ENCODE assay signal across 8 cellular contexts in the genomic region with DNA sequence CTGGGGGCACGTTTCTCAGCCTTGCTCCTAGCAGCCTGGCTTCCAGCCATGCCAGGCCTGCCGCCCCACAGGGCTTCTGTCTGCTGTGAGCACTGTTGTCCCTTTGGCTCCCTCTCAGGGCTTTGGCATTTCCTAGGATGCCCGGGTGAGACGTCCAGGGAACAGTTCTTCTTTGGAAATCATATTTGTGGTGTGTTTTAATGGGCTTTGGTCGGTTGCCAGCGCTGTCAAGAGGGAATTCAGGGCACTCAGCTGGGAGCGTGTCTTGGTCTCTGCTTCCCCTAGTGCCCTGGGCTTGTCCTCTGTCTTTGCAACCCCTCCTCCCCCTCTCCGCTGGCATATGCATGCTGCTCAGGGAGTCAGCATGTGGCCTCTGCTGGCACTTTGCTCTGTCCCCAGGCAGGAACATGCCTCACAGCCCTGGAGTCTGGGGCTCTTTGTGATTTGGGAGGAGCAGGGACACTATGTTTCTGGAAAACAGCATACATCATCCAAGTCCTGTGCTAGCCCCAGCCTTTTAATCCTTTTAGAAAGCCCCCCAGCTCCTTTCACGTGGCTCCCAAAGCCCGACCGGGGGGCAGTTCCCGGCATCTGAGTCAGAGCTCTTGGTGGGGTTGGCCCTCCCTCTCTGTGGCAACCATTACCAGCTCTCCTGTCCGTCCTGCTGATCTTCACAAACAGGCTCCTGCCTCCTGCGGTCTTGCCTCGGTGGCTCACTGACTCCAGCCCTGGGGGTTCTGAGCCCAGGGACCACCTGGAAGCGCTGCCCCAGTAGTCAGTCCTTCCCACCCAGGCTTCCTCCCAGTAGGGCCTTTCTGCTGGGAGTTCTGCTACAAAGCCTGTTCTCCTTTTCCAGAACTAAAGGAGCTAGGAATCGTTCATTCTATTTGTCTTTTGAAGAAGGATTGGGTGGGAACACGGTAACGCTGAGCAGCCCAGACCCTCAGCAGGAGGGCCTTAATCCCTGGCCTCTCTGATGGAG.
DNase-seq lines count a peak whose midpoint lies in the region; TF ChIP-seq lines count a peak whose summit lies in the region.

No MANE protein-coding gene starts in this region.

- H3K4me3 ChIP-seq in AG10803 (ENCODE audit: low read length) (no peak overlapping the region), epithelial cell of esophagus (ENCODE audit: low read length) (no peak overlapping the region), muscle layer of duodenum (ENCODE audit: low read depth in 1 of 2, low read length in 2 of 2) (peak overlapping the region in 1 of 2 donors; percentile 25)

- H3K36me3 ChIP-seq in muscle layer of duodenum (ENCODE audit: control insufficient read depth in 1 of 2, insufficient read depth in 2 of 2, low read length in 2 of 2) = peaks cover 5 to 37% of the 10 kb centered on the region in 2 donors

- H3K4me1 ChIP-seq in muscle layer of duodenum (ENCODE audit: control insufficient read depth in 1 of 2, insufficient read depth in 2 of 2, low read length in 2 of 2) = peaks cover 4 to 23% of the 10 kb centered on the region in 2 donors

- TF ChIP-seq CTCF in AG10803 (conservative IDR thresholded peaks at IDR 0.05; ENCODE audit: low read length) = peak; percentile 49
- no peak for TF ChIP-seq CTCF in epithelial cell of esophagus (IDR thresholded peaks at IDR 0.05; ENCODE audit: insufficient read depth, low read depth, low read length, missing control alignments)

- DNase-seq in AG10803 (ENCODE audit: low read depth) (peak; percentile 98), NCI-H2196 treated with DMSO at 0.1 percent for 48 hours (lab: John Stamatoyannopoulos, UW; ENCODE audit: unreplicated experiment) (peak; percentile 25), epithelial cell of esophagus (ENCODE audit: low read depth) (peak; percentile 69), OCI-M2 (lab: John Stamatoyannopoulos, UW; ENCODE audit: unreplicated experiment) (no peak)
- DNase-seq in stimulated activated naive CD4-positive, alpha-beta T cell treated with Interleukin-2 at 50 U/mL for 16 hours (lab: John Stamatoyannopoulos, UW) = no peak
- no peak for DNase-seq in activated CD4-positive, alpha-beta T cell treated with anti-CD3 and anti-CD28 coated beads for 4 hours
- no peak for DNase-seq in activated T-cell treated with anti-CD3 and anti-CD28 coated beads, Interleukin-2, amount 50 U/mL, for 48 hours

- no peaks in the 10 kb centered on the region for H3K27me3 ChIP-seq in muscle layer of duodenum (ENCODE audit: low read depth, low read length)

- no peaks in the 10 kb centered on the region for H3K9me3 ChIP-seq in muscle layer of duodenum (ENCODE audit: control insufficient read depth in 1 of 2, low read length in 2 of 2)

- peak overlapping the region; percentile 84 for H3K27ac ChIP-seq in muscle layer of duodenum (ENCODE audit: low read length)

Comparison
In these comparisons a context has a peak if more than half of its experiments do, and no peak if none do; other contexts are left out.
1. DNase-seq: peak in AG10803 (single experiment), NCI-H2196 treated with DMSO at 0.1 percent for 48 hours (single experiment) and epithelial cell of esophagus (single experiment); none in stimulated activated naive CD4-positive, alpha-beta T cell treated with Interleukin-2 at 50 U/mL for 16 hours (single experiment), OCI-M2 (single experiment), activated CD4-positive, alpha-beta T cell treated with anti-CD3 and anti-CD28 coated beads for 4 hours (0 of 2) and activated T-cell treated with anti-CD3 and anti-CD28 coated beads, Interleukin-2, amount 50 U/mL, for 48 hours (0 of 2).